9 cellular contexts compared by ENCODE assay signal in genomic region chr11:33930317-33931021, GRCh38. TPM values are rescaled to one million over a fixed set of nuclear protein-coding genes. Genes with fewer than 3 reads are reported as not detected.
DNase-seq lines count a peak whose midpoint lies in the region; ATAC-seq and TF ChIP-seq lines count a peak whose summit lies in the region.
"Had no signal": no experiment of that assay in that cellular context is flagged by ENCODE, and none has a peak within 500 bp of the region (broad histone marks: within the 10 kb centered on the region; RNA-seq: fewer than 3 reads in every experiment).

No MANE protein-coding gene starts in this region.

- peak overlapping the region in 1 of 2 experiments; percentile 85 for H3K4ac ChIP-seq in mesenchymal stem cell (ENCODE audit: low read depth in 1 of 2, low read length in 2 of 2)

- H2BK12ac ChIP-seq in mesenchymal stem cell (ENCODE audit: low read length in 2 of 2) = peak overlapping the region in 1 of 2 experiments; percentile 93

- TF ChIP-seq CTCF in choroid plexus epithelial cell (conservative IDR thresholded peaks at IDR 0.05; ENCODE audit: low read depth, low read length) (no peak), upper lobe of right lung (IDR thresholded peaks at IDR 0.05) (no peak)

- peak overlapping the region; percentile 94 for H2BK15ac ChIP-seq in mesenchymal stem cell (ENCODE audit: low read depth, poor library complexity, severe bottlenecking)

- H3K27ac ChIP-seq in mesenchymal stem cell (ENCODE audit: low read length, poor library complexity, severe bottlenecking) (no peak overlapping the region), upper lobe of right lung (peak overlapping the region; percentile 87)
- H3K27ac ChIP-seq: 22Rv1 had no signal

- no peaks in the 10 kb centered on the region for H3K79me1 ChIP-seq in mesenchymal stem cell (replicated peaks; ENCODE audit: low read length, poor library complexity, severe bottlenecking)

- no peak overlapping the region for H3K4me3 ChIP-seq in choroid plexus epithelial cell (ENCODE audit: low read depth, low read length)
- no peak overlapping the region for H3K4me3 ChIP-seq in mesenchymal stem cell (ENCODE audit: insufficient read depth in 1 of 2, low read depth in 1 of 2, low read length in 2 of 2)
- no peak overlapping the region for H3K4me3 ChIP-seq in upper lobe of right lung

- no peak overlapping the region for H3K9ac ChIP-seq in mesenchymal stem cell (ENCODE audit: low read length)

- peaks cover 5 to 18% of the 10 kb centered on the region in 2 donors for H3K36me3 Mint-ChIP-seq in activated naive CD4-positive, alpha-beta T cell treated with anti-CD3 and anti-CD28 coated beads, Interleukin-2, amount 50 U/mL, for 72 hours

- no peak overlapping the region for H3K23ac ChIP-seq in mesenchymal stem cell (ENCODE audit: low read length in 2 of 2)

- H3K9me3 ChIP-seq in mesenchymal stem cell (ENCODE audit: control insufficient read depth, low read length) (peaks cover 24% of the 10 kb centered on the region), upper lobe of right lung (no peaks in the 10 kb centered on the region)

- no peak overlapping the region for H3K27ac Mint-ChIP-seq in activated naive CD4-positive, alpha-beta T cell treated with anti-CD3 and anti-CD28 coated beads, Interleukin-2, amount 50 U/mL, for 72 hours

- 43% methylated on average over 7 of the region's 7 CpGs for WGBS in mesenchymal stem cell

- peak overlapping the region; percentile 86 for H4K8ac ChIP-seq in mesenchymal stem cell (ENCODE audit: low read length)

- intact Hi-C loops in upper lobe of right lung (cut with DNase I) = no loop called here

- no peak overlapping the region for H2AK5ac ChIP-seq in mesenchymal stem cell (ENCODE audit: low read length, severe bottlenecking)

- ATAC-seq in upper lobe of right lung (peak; percentile 83), GM21825 (IDR thresholded peaks at IDR 0.05; ENCODE audit: unreplicated experiment) (no peak), GM18498 (IDR thresholded peaks at IDR 0.05; ENCODE audit: unreplicated experiment) (no peak)
- ATAC-seq in activated naive CD4-positive, alpha-beta T cell treated with anti-CD3 and anti-CD28 coated beads, Interleukin-2, amount 50 U/mL, for 72 hours = no peak

- H3K27me3 ChIP-seq in mesenchymal stem cell (ENCODE audit: control insufficient read depth in 1 of 2, insufficient read depth in 1 of 2, low read length in 2 of 2) = peaks cover 12 to 82% of the 10 kb centered on the region in 2 experiments
- no peaks in the 10 kb centered on the region for H3K27me3 ChIP-seq in upper lobe of right lung

- H2BK120ac ChIP-seq in mesenchymal stem cell (ENCODE audit: low read depth, low read length) = peak overlapping the region; percentile 92

- DNase-seq in DMS 273 (lab: John Stamatoyannopoulos, UW; ENCODE audit: unreplicated experiment) (peak; percentile 35), DMS 273 treated with DMSO at 0.1 percent for 48 hours (lab: John Stamatoyannopoulos, UW) (no peak), choroid plexus epithelial cell (ENCODE audit: low read depth) (peak; percentile 72), mesenchymal stem cell (peak; percentile 85), upper lobe of right lung (no peak)
- no peak for DNase-seq in activated naive CD4-positive, alpha-beta T cell treated with anti-CD3 and anti-CD28 coated beads, Interleukin-2, amount 50 U/mL, for 72 hours (ENCODE audit: low spot score in 2 of 2)

- peaks cover 8 to 19% of the 10 kb centered on the region in 2 donors for H3K9me3 Mint-ChIP-seq in activated naive CD4-positive, alpha-beta T cell treated with anti-CD3 and anti-CD28 coated beads, Interleukin-2, amount 50 U/mL, for 72 hours

- no peak overlapping the region for H2AFZ ChIP-seq in mesenchymal stem cell (ENCODE audit: low read depth, low read length)

- H3K4me1 ChIP-seq in mesenchymal stem cell (ENCODE audit: control insufficient read depth, insufficient read depth, low read depth, low read length) (no peaks in the 10 kb centered on the region), upper lobe of right lung (peaks cover 44% of the 10 kb centered on the region)

- peak overlapping the region in 1 of 2 experiments; percentile 97 for H3K18ac ChIP-seq in mesenchymal stem cell (ENCODE audit: low read depth in 1 of 2, low read length in 2 of 2)

- peak overlapping the region; percentile 96 for H4K91ac ChIP-seq in mesenchymal stem cell (ENCODE audit: low read length)

- H3K36me3 ChIP-seq in mesenchymal stem cell (ENCODE audit: control insufficient read depth in 1 of 2, insufficient read depth in 2 of 2, low read depth in 1 of 2, low read length in 2 of 2) = no peaks in the 10 kb centered on the region
- H3K36me3 ChIP-seq in upper lobe of right lung = no peaks in the 10 kb centered on the region

- H3K4me2 ChIP-seq in mesenchymal stem cell (ENCODE audit: low read length, poor library complexity, severe bottlenecking) = no peak overlapping the region

- H3K14ac ChIP-seq in mesenchymal stem cell (ENCODE audit: low read length in 2 of 2) = no peak overlapping the region

- H2BK5ac ChIP-seq in mesenchymal stem cell (ENCODE audit: low read depth, low read length, poor library complexity, severe bottlenecking) = no peak overlapping the region

RNA-seq across cellular contexts. Expression of gene LMO2, which starts 38.6 kb away (rescaled TPM):
- 0.26 TPM for polyA plus RNA-seq in mesenchymal stem cell (2013, experiment 1 of 2)
- polyA plus RNA-seq in mesenchymal stem cell (2013, experiment 2 of 2) = 0.34 TPM
- 65.1 TPM for total RNA-seq in upper lobe of right lung
- total RNA-seq in activated naive CD4-positive, alpha-beta T cell treated with anti-CD3 and anti-CD28 coated beads, Interleukin-2, amount 50 U/mL, for 72 hours = not detected

Comparison
In these comparisons a context has a peak if more than half of its experiments do, and no peak if none do; other contexts are left out.
1. DNase-seq: peak in DMS 273 (single experiment), choroid plexus epithelial cell (single experiment) and mesenchymal stem cell (single experiment); none in DMS 273 treated with DMSO at 0.1 percent for 48 hours (single experiment), upper lobe of right lung (single experiment) and activated naive CD4-positive, alpha-beta T cell treated with anti-CD3 and anti-CD28 coated beads, Interleukin-2, amount 50 U/mL, for 72 hours (0 of 2).
2. RNA of gene LMO2, which starts 38.6 kb away (total RNA-seq): 65.1 TPM in upper lobe of right lung (single experiment); not detected in activated naive CD4-positive, alpha-beta T cell treated with anti-CD3 and anti-CD28 coated beads, Interleukin-2, amount 50 U/mL, for 72 hours; every median in the first group is over 10 times any median in the second.